ENCODE assay signal across 10 cellular contexts in genomic region chr12:3152013-3152412, GRCh38.
DNase-seq lines count a peak whose midpoint lies in the region; ATAC-seq and TF ChIP-seq lines count a peak whose summit lies in the region.
"Had no signal": no experiment of that assay in that cellular context is flagged by ENCODE, and none has a peak within 500 bp of the region (broad histone marks: within the 10 kb centered on the region; RNA-seq: fewer than 3 reads in every experiment).

No MANE protein-coding gene starts in this region.

- H3K36me3 Mint-ChIP-seq in stimulated activated memory B cell treated with anti-CD40 and anti-IgM and Interleukin-4, amounts not matched to agents 10 μg/mL and 1 μg/mL and 100 μg/mL, for 72 hours = no peaks in the 10 kb centered on the region

- peak; percentile 11 for DNase-seq in DMS 273 (lab: John Stamatoyannopoulos, UW; ENCODE audit: unreplicated experiment)
- DNase-seq in DMS 273 treated with DMSO at 0.1 percent for 48 hours (lab: John Stamatoyannopoulos, UW) = no peak
- peak in 1 of 2 donors; percentile 86 for DNase-seq in ascending aorta (ENCODE audit: low spot score in 2 of 2)
- DNase-seq in thyroid gland = peak; percentile 24 to 32

- H3K4me3 ChIP-seq in ascending aorta = peak overlapping the region; percentile 15 to 47
- no peak overlapping the region for H3K4me3 ChIP-seq in iPS-20b (ENCODE audit: low read length)
- no peak overlapping the region for H3K4me3 ChIP-seq in thyroid gland (replicated peaks in 1 of 3)

- no peaks in the 10 kb centered on the region for H3K4me1 Mint-ChIP-seq in stimulated activated memory B cell treated with anti-CD40 and anti-IgM and Interleukin-4, amounts not matched to agents 10 μg/mL and 1 μg/mL and 100 μg/mL, for 72 hours

- H3K9me3 ChIP-seq in ascending aorta = no peaks in the 10 kb centered on the region
- H3K9me3 ChIP-seq in iPS-20b (ENCODE audit: insufficient read depth, low read depth, low read length) = no peaks in the 10 kb centered on the region
- H3K9me3 ChIP-seq in thyroid gland = no peaks in the 10 kb centered on the region

- no peak overlapping the region for H3K27ac Mint-ChIP-seq in stimulated activated memory B cell treated with anti-CD40 and anti-IgM and Interleukin-4, amounts not matched to agents 10 μg/mL and 1 μg/mL and 100 μg/mL, for 72 hours

- peaks cover 66% of the 10 kb centered on the region for H3K27me3 Mint-ChIP-seq in stimulated activated memory B cell treated with anti-CD40 and anti-IgM and Interleukin-4, amounts not matched to agents 10 μg/mL and 1 μg/mL and 100 μg/mL, for 72 hours

- no peak for TF ChIP-seq POLR2A in thyroid gland (IDR thresholded peaks at IDR 0.05)

- 41 to 87% methylated on average over 2 to 3 of the region's 4 CpGs for WGBS in thyroid gland, 2 donors

- H3K27ac ChIP-seq in ascending aorta (peak overlapping the region; percentile 85 to 89), iPS-20b (ENCODE audit: low read length) (no peak overlapping the region), thyroid gland (no peak overlapping the region)
- H3K27ac ChIP-seq: 22Rv1, HL-60 had no signal

- peaks cover 24 to 49% of the 10 kb centered on the region in 2 donors for H3K4me1 ChIP-seq in ascending aorta
- H3K4me1 ChIP-seq in iPS-20b (ENCODE audit: insufficient read depth, low read length) = peaks cover 26% of the 10 kb centered on the region
- H3K4me1 ChIP-seq in thyroid gland = peaks cover 9 to 27% of the 10 kb centered on the region in 2 donors

- intact Hi-C loops in ascending aorta (cut with DNase I) = loop anchor here (1.0 kb wide), 1 partner anchor 65 kb away; no protein-coding TSS in a partner anchor
- intact Hi-C loops in thyroid gland (cut with DNase I) = no loop called here

- ATAC-seq in stimulated activated memory B cell treated with anti-CD40 and anti-IgM and Interleukin-4, amounts not matched to agents 10 μg/mL and 1 μg/mL and 100 μg/mL, for 72 hours = no peak
- ATAC-seq in GM19463 (IDR thresholded peaks at IDR 0.05; ENCODE audit: unreplicated experiment) = no peak
- ATAC-seq in HG03457 (IDR thresholded peaks at IDR 0.05; ENCODE audit: unreplicated experiment) = no peak

- no peaks in the 10 kb centered on the region for H3K36me3 ChIP-seq in ascending aorta
- no peaks in the 10 kb centered on the region for H3K36me3 ChIP-seq in iPS-20b (ENCODE audit: insufficient read depth, low read depth, low read length)
- no peaks in the 10 kb centered on the region for H3K36me3 ChIP-seq in thyroid gland

- no peaks in the 10 kb centered on the region for H3K9me3 Mint-ChIP-seq in stimulated activated memory B cell treated with anti-CD40 and anti-IgM and Interleukin-4, amounts not matched to agents 10 μg/mL and 1 μg/mL and 100 μg/mL, for 72 hours

- peak overlapping the region; percentile 28; the same call in 1 of the 2 replicates for H3K9ac ChIP-seq in iPS-20b (ENCODE audit: low read depth, low read length)

- H3K4me3 Mint-ChIP-seq in stimulated activated memory B cell treated with anti-CD40 and anti-IgM and Interleukin-4, amounts not matched to agents 10 μg/mL and 1 μg/mL and 100 μg/mL, for 72 hours = no peak overlapping the region

- no peaks in the 10 kb centered on the region for H3K27me3 ChIP-seq in ascending aorta
- no peaks in the 10 kb centered on the region for H3K27me3 ChIP-seq in iPS-20b (ENCODE audit: insufficient read depth, low read length)
- no peaks in the 10 kb centered on the region for H3K27me3 ChIP-seq in thyroid gland

- TF ChIP-seq CTCF in ascending aorta (IDR thresholded peaks at IDR 0.05) = no peak
- TF ChIP-seq CTCF in thyroid gland (IDR thresholded peaks at IDR 0.05) = no peak

Comparison
In these comparisons a context has a peak if more than half of its experiments do, and no peak if none do; other contexts are left out.
1. H3K27ac ChIP-seq: peak in ascending aorta (2 of 2); none in iPS-20b (single experiment) and thyroid gland (0 of 3).
2. H3K4me3 ChIP-seq: peak in ascending aorta (2 of 2); none in iPS-20b (single experiment) and thyroid gland (0 of 3).